36 cellular contexts compared by ENCODE assay signal in the genomic region with DNA sequence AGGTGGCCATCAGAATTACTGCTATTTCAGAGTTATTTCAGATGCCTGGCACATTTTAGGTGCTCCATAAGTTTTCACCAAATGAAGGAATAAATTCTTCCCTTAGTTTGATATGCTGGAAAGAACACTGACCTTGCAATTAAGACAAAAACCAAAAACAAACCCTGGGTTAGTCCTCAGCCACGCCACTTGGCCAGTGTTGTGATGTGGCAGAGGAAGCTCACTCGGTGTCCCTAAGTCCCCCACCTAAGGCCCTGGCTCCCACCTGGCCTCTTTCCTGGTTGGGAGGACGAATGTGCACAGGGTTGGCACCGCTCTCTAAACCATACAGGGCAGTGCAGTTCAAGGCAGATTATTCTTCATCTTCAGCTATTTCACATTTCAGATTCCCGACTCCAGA. TPM values are rescaled to one million over a fixed set of nuclear protein-coding genes. Genes with fewer than 3 reads are reported as not detected.
"Had no signal": no experiment of that assay in that cellular context is flagged by ENCODE, and none has a peak within 500 bp of the region (broad histone marks: within the 10 kb centered on the region; RNA-seq: fewer than 3 reads in every experiment).

No MANE protein-coding gene starts in this region.

- H3K4me1 ChIP-seq: adrenal gland, body of pancreas, breast epithelium had no signal

- H3K9me3 Mint-ChIP-seq: activated B cell treated with CpG ODN at 0.5 μM for 24 hours; activated CD4-positive, alpha-beta memory T cell treated with anti-CD3 and anti-CD28 coated beads for 36 hours; activated CD4-positive, alpha-beta T cell treated with anti-CD3 and anti-CD28 coated beads, Interleukin-2, amount 10 ng/mL, durations not matched to agents 24 days and 14 days; activated CD8-positive, alpha-beta T cell treated with anti-CD3 and anti-CD28 coated beads for 36 hours; activated naive CD4-positive, alpha-beta T cell treated with anti-CD3 and anti-CD28 coated beads, Interleukin-2, amount 50 U/mL, for 72 hours; activated T-cell treated with anti-CD3 and anti-CD28 coated beads, Interleukin-2, amount 50 U/mL, for 4 hours; activated T-helper 2 cell treated with anti-CD3 and anti-CD28 coated beads, Interferon-gamma antibody, Interleukin-2, Interleukin-4, amounts not matched to agents 10 μg/mL and 5 μg/mL and 100 μg/mL, durations not matched to agents 14 hours and 24 hours and 36 hours; central memory CD8-positive, alpha-beta T cell; T-helper 1 cell treated with Interleukin-12 subunit alpha and Interleukin-12 subunit beta and Interleukin-4 antibody, amounts not matched to agents 30 μg/mL and 1 μg/mL, for 36 hours; T-helper 2 cell treated with Interferon-gamma antibody and Interleukin-4, amounts not matched to agents 5 μg/mL and 100 μg/mL, for 36 hours had no signal

- H3K4me1 Mint-ChIP-seq: activated CD4-positive, alpha-beta T cell treated with anti-CD3 and anti-CD28 coated beads, Interleukin-2, amount 10 ng/mL, durations not matched to agents 24 days and 14 days; central memory CD8-positive, alpha-beta T cell had no signal

- H3K36me3 Mint-ChIP-seq: activated CD4-positive, alpha-beta memory T cell treated with anti-CD3 and anti-CD28 coated beads for 36 hours; activated naive CD4-positive, alpha-beta T cell treated with anti-CD3 and anti-CD28 coated beads, Interleukin-2, amount 50 U/mL, for 72 hours had no signal

- H3K36me3 ChIP-seq: adrenal gland, brain microvascular endothelial cell, breast epithelium had no signal

- DNase-seq: activated B cell treated with CpG ODN at 0.5 μM for 24 hours; activated CD4-positive, alpha-beta memory T cell treated with anti-CD3 and anti-CD28 coated beads for 36 hours; activated CD4-positive, alpha-beta T cell treated with anti-CD3 and anti-CD28 coated beads for 4 hours; activated CD4-positive, alpha-beta T cell treated with anti-CD3 and anti-CD28 coated beads, Interleukin-2, amount 10 ng/mL, durations not matched to agents 24 days and 14 days; activated CD4-positive, alpha-beta T cell treated with anti-CD3 and anti-CD28 coated beads, Interleukin-2, amount 50 U/mL, for 1 hour; activated CD4-positive, alpha-beta T cell treated with anti-CD3 and anti-CD28 coated beads, Interleukin-2, amount 50 U/mL, for 4 hours; activated CD4-positive, CD25-positive, alpha-beta regulatory T cell treated with anti-CD3 and anti-CD28 coated beads, Interleukin-2, amount 50 U/mL, for 72 hours; activated CD8-positive, alpha-beta memory T cell treated with anti-CD3 and anti-CD28 coated beads, Interleukin-2, amount 50 U/mL, for 4 hours; activated effector memory CD4-positive, alpha-beta T cell treated with Interleukin-2 at 50 U/mL for 16 hours; activated gamma-delta T cell; activated naive CD4-positive, alpha-beta T cell treated with anti-CD3 and anti-CD28 coated beads, Interleukin-2, amount 50 U/mL, for 16 hours; activated naive CD4-positive, alpha-beta T cell treated with Interleukin-2 at 50 U/mL for 16 hours; activated T-cell treated with anti-CD3 and anti-CD28 coated beads for 4 hours; activated T-cell treated with anti-CD3 and anti-CD28 coated beads, Interleukin-2, amount 50 U/mL, for 1 hour; activated T-cell treated with anti-CD3 and anti-CD28 coated beads, Interleukin-2, amount 50 U/mL, for 4 hours; adrenal gland; amniotic stem cell; aorta; body of pancreas; brain microvascular endothelial cell; caudate nucleus; cerebellar nuclear complex; T-helper 1 cell; T-helper 2 cell; T-helper 9 cell had no signal

- H3K4me3 ChIP-seq: adrenal gland, body of pancreas, breast epithelium had no signal

- H3K9me3 ChIP-seq: adrenal gland, body of pancreas, breast epithelium had no signal

- H3K27ac ChIP-seq: adrenal gland, body of pancreas, brain microvascular endothelial cell, breast epithelium, VCaP had no signal

- H3K27ac Mint-ChIP-seq: activated B cell treated with CpG ODN at 0.5 μM for 24 hours; activated CD4-positive, alpha-beta memory T cell treated with anti-CD3 and anti-CD28 coated beads for 36 hours; activated CD4-positive, alpha-beta T cell treated with anti-CD3 and anti-CD28 coated beads, Interleukin-2, amount 10 ng/mL, durations not matched to agents 24 days and 14 days; activated CD8-positive, alpha-beta T cell treated with anti-CD3 and anti-CD28 coated beads for 36 hours; activated naive CD4-positive, alpha-beta T cell treated with anti-CD3 and anti-CD28 coated beads, Interleukin-2, amount 50 U/mL, for 72 hours; activated T-helper 2 cell treated with anti-CD3 and anti-CD28 coated beads, Interferon-gamma antibody, Interleukin-2, Interleukin-4, amounts not matched to agents 10 μg/mL and 5 μg/mL and 100 μg/mL, durations not matched to agents 14 hours and 24 hours and 36 hours; T-helper 1 cell treated with Interleukin-12 subunit alpha and Interleukin-12 subunit beta and Interleukin-4 antibody, amounts not matched to agents 30 μg/mL and 1 μg/mL, for 36 hours; T-helper 2 cell treated with Interferon-gamma antibody and Interleukin-4, amounts not matched to agents 5 μg/mL and 100 μg/mL, for 36 hours had no signal

- H3K4me3 Mint-ChIP-seq: activated B cell treated with CpG ODN at 0.5 μM for 24 hours; activated CD4-positive, alpha-beta memory T cell treated with anti-CD3 and anti-CD28 coated beads for 36 hours; activated CD4-positive, alpha-beta T cell treated with anti-CD3 and anti-CD28 coated beads, Interleukin-2, amount 10 ng/mL, durations not matched to agents 24 days and 14 days; activated T-cell treated with anti-CD3 and anti-CD28 coated beads, Interleukin-2, amount 50 U/mL, for 4 hours; central memory CD8-positive, alpha-beta T cell; T-helper 1 cell treated with Interleukin-12 subunit alpha and Interleukin-12 subunit beta and Interleukin-4 antibody, amounts not matched to agents 30 μg/mL and 1 μg/mL, for 36 hours; T-helper 2 cell treated with Interferon-gamma antibody and Interleukin-4, amounts not matched to agents 5 μg/mL and 100 μg/mL, for 36 hours had no signal

- ATAC-seq: activated naive CD4-positive, alpha-beta T cell treated with anti-CD3 and anti-CD28 coated beads, Interleukin-2, amount 50 U/mL, for 72 hours; body of pancreas had no signal

- H3K27me3 ChIP-seq: adrenal gland, body of pancreas, brain microvascular endothelial cell, breast epithelium had no signal

RNA-seq across cellular contexts. Expression of gene FGF23, which starts 13.7 kb away (rescaled TPM):
- total RNA-seq: activated B cell treated with CpG ODN at 0.5 μM for 24 hours; activated CD4-positive, alpha-beta memory T cell treated with anti-CD3 and anti-CD28 coated beads for 36 hours; activated CD4-positive, alpha-beta T cell treated with anti-CD3 and anti-CD28 coated beads, Interleukin-2, amount 10 ng/mL, durations not matched to agents 24 days and 14 days; activated CD8-positive, alpha-beta memory T cell treated with anti-CD3 and anti-CD28 coated beads for 36 hours; activated CD8-positive, alpha-beta T cell treated with anti-CD3 and anti-CD28 coated beads for 36 hours; activated naive CD4-positive, alpha-beta T cell treated with anti-CD3 and anti-CD28 coated beads, Interleukin-2, amount 50 U/mL, for 72 hours; activated T-cell treated with anti-CD3 and anti-CD28 coated beads, Interleukin-2, amount 50 U/mL, for 4 hours; activated T-helper 2 cell treated with anti-CD3 and anti-CD28 coated beads, Interferon-gamma antibody, Interleukin-2, Interleukin-4, amounts not matched to agents 10 μg/mL and 5 μg/mL and 100 μg/mL, durations not matched to agents 14 hours and 24 hours and 36 hours; aorta; astrocyte; body of pancreas; breast epithelium; chondrocyte had no signal
- polyA plus RNA-seq: aorta had no signal

RNA-seq across cellular contexts. Expression of gene FGF6, which starts 52.4 kb away (rescaled TPM):
- total RNA-seq: activated B cell treated with CpG ODN at 0.5 μM for 24 hours; activated CD4-positive, alpha-beta memory T cell treated with anti-CD3 and anti-CD28 coated beads for 36 hours; activated CD4-positive, alpha-beta T cell treated with anti-CD3 and anti-CD28 coated beads, Interleukin-2, amount 10 ng/mL, durations not matched to agents 24 days and 14 days; activated CD8-positive, alpha-beta memory T cell treated with anti-CD3 and anti-CD28 coated beads for 36 hours; activated CD8-positive, alpha-beta T cell treated with anti-CD3 and anti-CD28 coated beads for 36 hours; activated naive CD4-positive, alpha-beta T cell treated with anti-CD3 and anti-CD28 coated beads, Interleukin-2, amount 50 U/mL, for 72 hours; activated T-cell treated with anti-CD3 and anti-CD28 coated beads, Interleukin-2, amount 50 U/mL, for 4 hours; activated T-helper 2 cell treated with anti-CD3 and anti-CD28 coated beads, Interferon-gamma antibody, Interleukin-2, Interleukin-4, amounts not matched to agents 10 μg/mL and 5 μg/mL and 100 μg/mL, durations not matched to agents 14 hours and 24 hours and 36 hours; adrenal gland; aorta; astrocyte; body of pancreas; breast epithelium; chondrocyte had no signal
- polyA plus RNA-seq: adrenal gland, aorta had no signal
